ENCODE assay signal across 1 cellular context in the genomic region with DNA sequence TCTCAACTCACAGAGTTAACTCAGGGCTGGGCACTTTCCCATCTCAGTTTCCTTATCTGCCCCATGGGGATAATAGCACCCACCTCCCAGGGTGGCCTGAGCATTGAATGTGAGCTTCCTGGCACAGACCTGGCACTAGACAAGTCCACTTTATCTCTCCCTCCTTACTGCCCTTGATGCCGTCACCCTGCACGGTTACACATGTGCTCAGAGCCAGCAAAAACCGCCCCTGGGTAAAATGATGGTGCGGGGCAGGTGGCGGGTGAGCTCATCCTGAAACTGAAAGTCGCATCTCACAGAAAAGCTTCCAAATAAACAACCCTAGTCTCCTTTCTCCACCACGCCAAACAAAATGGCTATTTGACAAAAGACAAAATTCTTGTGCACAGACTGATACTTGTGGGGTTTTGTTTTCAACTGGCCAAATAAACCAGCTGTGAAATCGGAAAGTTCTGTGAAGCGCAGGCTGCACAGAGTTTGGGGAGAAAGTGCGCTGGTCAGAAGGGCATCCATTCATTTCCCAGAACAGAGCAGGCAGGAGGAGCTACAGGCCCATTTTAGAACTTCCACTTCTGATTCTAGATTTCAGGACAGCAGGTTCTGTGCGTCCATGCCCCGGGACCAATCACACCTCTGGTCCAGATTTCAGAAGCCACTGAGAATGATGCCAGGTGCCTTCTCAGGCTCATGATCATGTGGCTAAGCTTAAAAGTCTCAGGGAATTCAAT.
TF ChIP-seq lines count a peak whose summit lies in the region.

No MANE protein-coding gene starts in this region.

TF ChIP-seq in GM12878, 131 proteins besides CTCF, POLR2A, EP300 and RAD21:
- TF ChIP-seq, protein P1, sequence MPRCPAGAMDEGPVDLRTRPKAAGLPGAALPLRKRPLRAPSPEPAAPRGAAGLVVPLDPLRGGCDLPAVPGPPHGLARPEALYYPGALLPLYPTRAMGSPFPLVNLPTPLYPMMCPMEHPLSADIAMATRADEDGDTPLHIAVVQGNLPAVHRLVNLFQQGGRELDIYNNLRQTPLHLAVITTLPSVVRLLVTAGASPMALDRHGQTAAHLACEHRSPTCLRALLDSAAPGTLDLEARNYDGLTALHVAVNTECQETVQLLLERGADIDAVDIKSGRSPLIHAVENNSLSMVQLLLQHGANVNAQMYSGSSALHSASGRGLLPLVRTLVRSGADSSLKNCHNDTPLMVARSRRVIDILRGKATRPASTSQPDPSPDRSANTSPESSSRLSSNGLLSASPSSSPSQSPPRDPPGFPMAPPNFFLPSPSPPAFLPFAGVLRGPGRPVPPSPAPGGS (IDR thresholded peaks at IDR 0.05; ENCODE audit: borderline replicate concordance, insufficient read depth, low read depth, low read length, poor library complexity, severe bottlenecking): no peak
- TF ChIP-seq SMC3 (IDR thresholded peaks at IDR 0.05; ENCODE audit: borderline replicate concordance, low read length) (no peak), TCF12 (IDR thresholded peaks at IDR 0.05; ENCODE audit: low read depth, low read length) (0 out of 2 replicates have a peak, but pooled peaks have one; percentile 47), KAT2A (conservative IDR thresholded peaks at IDR 0.05; ENCODE audit: control insufficient read depth, low read depth, low read length) (no peak), BHLHE40 (IDR thresholded peaks at IDR 0.05; ENCODE audit: borderline replicate concordance in 1 of 2, low read depth in 2 of 2, low read length in 1 of 2) (peak; percentile 33 to 60; a peak in 2 of 4 replicates), NFXL1 (IDR thresholded peaks at IDR 0.05; ENCODE audit: borderline replicate concordance) (no peak), ATF7 (IDR thresholded peaks at IDR 0.05; ENCODE audit: low read depth) (peak; percentile 72), RUNX3 (IDR thresholded peaks at IDR 0.05; ENCODE audit: low read length) (no peak), GABPA (IDR thresholded peaks at IDR 0.05; ENCODE audit: low read depth) (no peak)
- TF ChIP-seq, protein P2, sequence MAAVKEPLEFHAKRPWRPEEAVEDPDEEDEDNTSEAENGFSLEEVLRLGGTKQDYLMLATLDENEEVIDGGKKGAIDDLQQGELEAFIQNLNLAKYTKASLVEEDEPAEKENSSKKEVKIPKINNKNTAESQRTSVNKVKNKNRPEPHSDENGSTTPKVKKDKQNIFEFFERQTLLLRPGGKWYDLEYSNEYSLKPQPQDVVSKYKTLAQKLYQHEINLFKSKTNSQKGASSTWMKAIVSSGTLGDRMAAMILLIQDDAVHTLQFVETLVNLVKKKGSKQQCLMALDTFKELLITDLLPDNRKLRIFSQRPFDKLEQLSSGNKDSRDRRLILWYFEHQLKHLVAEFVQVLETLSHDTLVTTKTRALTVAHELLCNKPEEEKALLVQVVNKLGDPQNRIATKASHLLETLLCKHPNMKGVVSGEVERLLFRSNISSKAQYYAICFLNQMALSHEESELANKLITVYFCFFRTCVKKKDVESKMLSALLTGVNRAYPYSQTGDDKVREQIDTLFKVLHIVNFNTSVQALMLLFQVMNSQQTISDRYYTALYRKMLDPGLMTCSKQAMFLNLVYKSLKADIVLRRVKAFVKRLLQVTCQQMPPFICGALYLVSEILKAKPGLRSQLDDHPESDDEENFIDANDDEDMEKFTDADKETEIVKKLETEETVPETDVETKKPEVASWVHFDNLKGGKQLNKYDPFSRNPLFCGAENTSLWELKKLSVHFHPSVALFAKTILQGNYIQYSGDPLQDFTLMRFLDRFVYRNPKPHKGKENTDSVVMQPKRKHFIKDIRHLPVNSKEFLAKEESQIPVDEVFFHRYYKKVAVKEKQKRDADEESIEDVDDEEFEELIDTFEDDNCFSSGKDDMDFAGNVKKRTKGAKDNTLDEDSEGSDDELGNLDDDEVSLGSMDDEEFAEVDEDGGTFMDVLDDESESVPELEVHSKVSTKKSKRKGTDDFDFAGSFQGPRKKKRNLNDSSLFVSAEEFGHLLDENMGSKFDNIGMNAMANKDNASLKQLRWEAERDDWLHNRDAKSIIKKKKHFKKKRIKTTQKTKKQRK (IDR thresholded peaks at IDR 0.05; ENCODE audit: low read depth, low read length): no peak
- TF ChIP-seq, protein P3, sequence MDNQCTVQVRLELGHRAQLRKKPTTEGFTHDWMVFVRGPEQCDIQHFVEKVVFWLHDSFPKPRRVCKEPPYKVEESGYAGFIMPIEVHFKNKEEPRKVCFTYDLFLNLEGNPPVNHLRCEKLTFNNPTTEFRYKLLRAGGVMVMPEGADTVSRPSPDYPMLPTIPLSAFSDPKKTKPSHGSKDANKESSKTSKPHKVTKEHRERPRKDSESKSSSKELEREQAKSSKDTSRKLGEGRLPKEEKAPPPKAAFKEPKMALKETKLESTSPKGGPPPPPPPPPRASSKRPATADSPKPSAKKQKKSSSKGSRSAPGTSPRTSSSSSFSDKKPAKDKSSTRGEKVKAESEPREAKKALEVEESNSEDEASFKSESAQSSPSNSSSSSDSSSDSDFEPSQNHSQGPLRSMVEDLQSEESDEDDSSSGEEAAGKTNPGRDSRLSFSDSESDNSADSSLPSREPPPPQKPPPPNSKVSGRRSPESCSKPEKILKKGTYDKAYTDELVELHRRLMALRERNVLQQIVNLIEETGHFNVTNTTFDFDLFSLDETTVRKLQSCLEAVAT (IDR thresholded peaks at IDR 0.05): no peak
